Comparison of ENCODE assay signal across 10 cellular contexts in the genomic region with DNA sequence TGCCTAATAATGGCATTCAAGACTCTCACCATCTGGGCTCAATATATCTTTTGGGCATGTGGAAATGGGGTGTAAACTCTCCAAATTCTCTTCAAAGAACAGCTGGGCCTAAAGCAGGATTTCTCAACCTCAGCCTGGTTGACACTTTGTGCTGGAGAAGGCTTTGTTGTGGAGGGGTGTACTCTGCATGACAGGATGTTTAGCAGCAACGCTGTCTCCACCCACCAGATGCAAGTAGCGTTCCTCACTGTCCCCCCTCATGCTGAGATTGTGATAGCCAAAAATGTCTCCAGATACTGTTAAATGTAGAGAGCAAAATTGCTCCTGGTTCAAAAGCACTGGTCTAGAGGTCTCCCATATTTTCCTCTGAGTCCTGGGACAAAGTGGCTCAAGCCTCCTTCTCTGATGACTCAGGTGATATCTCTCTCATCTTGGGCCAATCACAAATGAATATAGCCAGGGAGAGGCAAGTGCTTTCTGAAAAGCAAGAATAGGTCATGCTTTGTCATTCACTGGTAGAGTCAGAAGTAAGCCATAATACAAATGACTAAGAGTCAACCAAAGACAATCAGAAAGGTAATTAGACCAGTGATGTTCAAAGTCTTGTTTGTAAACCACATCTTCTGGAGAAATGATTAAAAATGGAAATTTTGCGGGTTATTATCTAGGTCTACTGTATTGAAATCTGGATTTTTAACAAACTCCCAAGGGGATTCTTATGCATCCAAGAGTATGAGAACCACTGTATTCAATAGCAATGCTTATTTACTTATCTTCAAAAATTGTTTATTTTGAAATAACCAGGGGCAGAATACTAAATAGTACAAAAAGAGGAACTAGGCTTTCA.
DNase-seq lines count a peak whose midpoint lies in the region.
"Had no signal": no experiment of that assay in that cellular context is flagged by ENCODE, and none has a peak within 500 bp of the region (broad histone marks: within the 10 kb centered on the region; RNA-seq: fewer than 3 reads in every experiment).

No MANE protein-coding gene starts in this region.

- intact Hi-C loops in activated CD4-positive, alpha-beta T cell treated with anti-CD3 and anti-CD28 coated beads, Interleukin-2, amount 10 ng/mL, durations not matched to agents 24 days and 14 days (cut with micrococcal nuclease) = loop anchor here (1.0 to 5.0 kb wide), 3 partner anchors 42 to 103 kb away; no protein-coding TSS in a partner anchor

- no peaks in the 10 kb centered on the region for H3K36me3 Mint-ChIP-seq in activated CD4-positive, alpha-beta T cell treated with anti-CD3 and anti-CD28 coated beads, Interleukin-2, amount 10 ng/mL, durations not matched to agents 24 days and 14 days (ENCODE audit: low read depth)

- peaks cover 25% of the 10 kb centered on the region for H3K4me1 Mint-ChIP-seq in activated CD4-positive, alpha-beta T cell treated with anti-CD3 and anti-CD28 coated beads, Interleukin-2, amount 10 ng/mL, durations not matched to agents 24 days and 14 days

- peak overlapping the region; percentile 39 for H3K4me3 Mint-ChIP-seq in activated CD4-positive, alpha-beta T cell treated with anti-CD3 and anti-CD28 coated beads, Interleukin-2, amount 10 ng/mL, durations not matched to agents 24 days and 14 days
- H3K4me3 Mint-ChIP-seq: type B pancreatic cell had no signal

- in situ Hi-C loops in KBM-7 (cut with MboI; ENCODE audit: low pct_unique_long_range_greater_than_20kb, low sequenced_read_pairs) = no loop called here

- peaks cover 20% of the 10 kb centered on the region for H3K9me3 Mint-ChIP-seq in activated CD4-positive, alpha-beta T cell treated with anti-CD3 and anti-CD28 coated beads, Interleukin-2, amount 10 ng/mL, durations not matched to agents 24 days and 14 days
- H3K9me3 Mint-ChIP-seq: type B pancreatic cell had no signal

- H3K27me3 Mint-ChIP-seq in activated CD4-positive, alpha-beta T cell treated with anti-CD3 and anti-CD28 coated beads, Interleukin-2, amount 10 ng/mL, durations not matched to agents 24 days and 14 days = peaks cover 2% of the 10 kb centered on the region
- H3K27me3 Mint-ChIP-seq: type B pancreatic cell had no signal

- peak overlapping the region; percentile 79 for H3K27ac Mint-ChIP-seq in activated CD4-positive, alpha-beta T cell treated with anti-CD3 and anti-CD28 coated beads, Interleukin-2, amount 10 ng/mL, durations not matched to agents 24 days and 14 days
- H3K27ac Mint-ChIP-seq: type B pancreatic cell had no signal

- peak; percentile 29 for DNase-seq in LHCN-M2 (ENCODE audit: low read depth)
- DNase-seq in activated CD4-positive, alpha-beta T cell treated with anti-CD3 and anti-CD28 coated beads, Interleukin-2, amount 10 ng/mL, durations not matched to agents 24 days and 14 days = peak; percentile 85
- DNase-seq in effector CD4-positive, alpha-beta T cell = peak; percentile 17
- peak; percentile 1 for DNase-seq in stimulated activated CD8-positive, alpha-beta memory T cell treated with anti-CD3 and anti-CD28 coated beads, Interleukin-7, amount 100 ng/mL, for 24 hours (ENCODE audit: low read depth)
- no peak for DNase-seq in SW480 (ENCODE audit: low spot score)
- DNase-seq in KBM-7 = no peak
- DNase-seq in Ammon's horn (ENCODE audit: low spot score) = no peak
- no peak for DNase-seq in NCI-H1417 (lab: John Stamatoyannopoulos, UW)
- DNase-seq: cerebellar nuclear complex had no signal

Comparison
In these comparisons a context has a peak if more than half of its experiments do, and no peak if none do; other contexts are left out.
1. DNase-seq: peak in LHCN-M2 (single experiment), activated CD4-positive, alpha-beta T cell treated with anti-CD3 and anti-CD28 coated beads, Interleukin-2, amount 10 ng/mL, durations not matched to agents 24 days and 14 days (single experiment), effector CD4-positive, alpha-beta T cell (single experiment) and stimulated activated CD8-positive, alpha-beta memory T cell treated with anti-CD3 and anti-CD28 coated beads, Interleukin-7, amount 100 ng/mL, for 24 hours (single experiment); none in SW480 (single experiment), KBM-7 (single experiment), Ammon's horn (single experiment) and NCI-H1417 (0 of 3).